ENCODE assay signal across 1 cellular context in genomic region chr13:51998723-51999471, GRCh38.
A peak's percentile ranks its signal among the peaks of the same experiment; 100 is the strongest.
TF ChIP-seq lines count a peak whose summit lies in the region.

No MANE protein-coding gene starts in this region.

TF ChIP-seq in HepG2, 621 proteins besides CTCF, POLR2A, EP300 and RAD21 (continued from another document):
- TF ChIP-seq CERS6 (CRISPR knock-in tag; IDR thresholded peaks at IDR 0.05) (no peak), ZNF263 (CRISPR knock-in tag; IDR thresholded peaks at IDR 0.05) (peak; percentile 73), ZNF547 (CRISPR knock-in tag; IDR thresholded peaks at IDR 0.05) (no peak), ZNF768 (CRISPR knock-in tag; IDR thresholded peaks at IDR 0.05) (peak; percentile 36; the same call in 1 of the 2 replicates), NR2C2 (CRISPR knock-in tag; IDR thresholded peaks at IDR 0.05; ENCODE audit: borderline replicate concordance) (no peak), ZNF281 (CRISPR knock-in tag; IDR thresholded peaks at IDR 0.05; ENCODE audit: borderline replicate concordance) (peak; percentile 60; the same call in 1 of the 2 replicates), ISL2 (CRISPR knock-in tag; IDR thresholded peaks at IDR 0.05) (peak; percentile 65), REXO4 (CRISPR knock-in tag; IDR thresholded peaks at IDR 0.05; ENCODE audit: borderline replicate concordance) (no peak), KDM5B (CRISPR knock-in tag; IDR thresholded peaks at IDR 0.05; ENCODE audit: borderline replicate concordance) (no peak), TP53 (CRISPR knock-in tag; conservative IDR thresholded peaks at IDR 0.05) (no peak), CBX1 (IDR thresholded peaks at IDR 0.05; ENCODE audit: low read depth) (no peak), MIER2 (CRISPR knock-in tag; IDR thresholded peaks at IDR 0.05) (no peak), ZNF577 (CRISPR knock-in tag; IDR thresholded peaks at IDR 0.05; ENCODE audit: borderline replicate concordance, low read depth) (no peak), NR1H2 (CRISPR knock-in tag; IDR thresholded peaks at IDR 0.05; ENCODE audit: borderline replicate concordance, low read depth) (no peak), NR2F6 (IDR thresholded peaks at IDR 0.05) (0 out of 2 replicates have a peak, but pooled peaks have one; percentile 9), NR2F6 (CRISPR knock-in tag; IDR thresholded peaks at IDR 0.05) (no peak; the same call in 1 of the 2 replicates), ZNF343 (CRISPR knock-in tag; IDR thresholded peaks at IDR 0.05) (0 out of 2 replicates have a peak, but pooled peaks have one; percentile 26), PATZ1 (CRISPR knock-in tag; IDR thresholded peaks at IDR 0.05) (0 out of 2 replicates have a peak, but pooled peaks have one; percentile 23), FOXA3 (CRISPR knock-in tag; IDR thresholded peaks at IDR 0.05) (no peak), ZNF644 (CRISPR knock-in tag; IDR thresholded peaks at IDR 0.05; ENCODE audit: low read depth) (0 out of 2 replicates have a peak, but pooled peaks have one; percentile 26), ZSCAN21 (CRISPR knock-in tag; IDR thresholded peaks at IDR 0.05; ENCODE audit: borderline replicate concordance) (0 out of 2 replicates have a peak, but pooled peaks have one; percentile 28), YY1 (IDR thresholded peaks at IDR 0.05; ENCODE audit: insufficient read depth, insufficient replicate concordance, low read depth, low read length) (no peak), SP4 (CRISPR knock-in tag; IDR thresholded peaks at IDR 0.05) (0 out of 2 replicates have a peak, but pooled peaks have one; percentile 32), ATF2 (CRISPR knock-in tag; IDR thresholded peaks at IDR 0.05) (0 out of 2 replicates have a peak, but pooled peaks have one; percentile 26), SIX4 (CRISPR knock-in tag; IDR thresholded peaks at IDR 0.05) (peak; percentile 96), HDAC2 (CRISPR knock-in tag; IDR thresholded peaks at IDR 0.05) (0 out of 2 replicates have a peak, but pooled peaks have one; percentile 28), ZNF331 (CRISPR knock-in tag; IDR thresholded peaks at IDR 0.05) (0 out of 2 replicates have a peak, but pooled peaks have one; percentile 33), DRAP1 (CRISPR knock-in tag; IDR thresholded peaks at IDR 0.05) (peak; percentile 65; the same call in 1 of the 2 replicates), ZNF326 (CRISPR knock-in tag; IDR thresholded peaks at IDR 0.05; ENCODE audit: borderline replicate concordance) (no peak), PHF8 (CRISPR knock-in tag; IDR thresholded peaks at IDR 0.05) (0 out of 2 replicates have a peak, but pooled peaks have one; percentile 25), SALL1 (CRISPR knock-in tag; IDR thresholded peaks at IDR 0.05) (peak; percentile 58; the same call in 1 of the 2 replicates), NKX3-1 (CRISPR knock-in tag; IDR thresholded peaks at IDR 0.05) (0 out of 2 replicates have a peak, but pooled peaks have one; percentile 44)
- TF ChIP-seq, protein P1, sequence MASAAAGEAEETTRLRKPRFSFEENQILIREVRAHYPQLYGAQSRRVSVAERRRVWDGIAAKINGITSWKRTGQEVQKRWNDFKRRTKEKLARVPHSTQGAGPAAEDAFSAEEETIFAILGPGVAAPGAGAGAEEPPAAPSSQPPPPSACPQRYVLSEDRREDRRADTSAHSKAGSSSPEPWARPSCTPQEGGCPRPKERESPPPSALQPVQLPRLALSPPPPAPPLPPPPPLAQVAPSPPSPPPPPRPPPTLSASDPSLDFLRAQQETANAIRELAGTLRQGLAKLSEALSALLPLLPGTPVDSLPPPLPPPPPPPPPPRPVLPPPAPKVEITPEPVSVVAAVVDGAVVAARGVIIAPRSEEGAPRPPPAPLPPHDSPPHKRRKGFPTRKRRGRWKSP (CRISPR knock-in tag; IDR thresholded peaks at IDR 0.05), result peak; percentile 36; the same call in 1 of the 2 replicates
- TF ChIP-seq, protein P2, sequence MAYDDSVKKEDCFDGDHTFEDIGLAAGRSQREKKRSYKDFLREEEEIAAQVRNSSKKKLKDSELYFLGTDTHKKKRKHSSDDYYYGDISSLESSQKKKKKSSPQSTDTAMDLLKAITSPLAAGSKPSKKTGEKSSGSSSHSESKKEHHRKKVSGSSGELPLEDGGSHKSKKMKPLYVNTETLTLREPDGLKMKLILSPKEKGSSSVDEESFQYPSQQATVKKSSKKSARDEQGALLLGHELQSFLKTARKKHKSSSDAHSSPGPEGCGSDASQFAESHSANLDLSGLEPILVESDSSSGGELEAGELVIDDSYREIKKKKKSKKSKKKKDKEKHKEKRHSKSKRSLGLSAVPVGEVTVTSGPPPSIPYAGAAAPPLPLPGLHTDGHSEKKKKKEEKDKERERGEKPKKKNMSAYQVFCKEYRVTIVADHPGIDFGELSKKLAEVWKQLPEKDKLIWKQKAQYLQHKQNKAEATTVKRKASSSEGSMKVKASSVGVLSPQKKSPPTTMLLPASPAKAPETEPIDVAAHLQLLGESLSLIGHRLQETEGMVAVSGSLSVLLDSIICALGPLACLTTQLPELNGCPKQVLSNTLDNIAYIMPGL (CRISPR knock-in tag; IDR thresholded peaks at IDR 0.05; ENCODE audit: borderline replicate concordance in 1 of 2, low read depth in 1 of 2), result peak in 1 of 2 experiments; percentile 14; a peak in 1 of 4 replicates
- TF ChIP-seq, protein P3, sequence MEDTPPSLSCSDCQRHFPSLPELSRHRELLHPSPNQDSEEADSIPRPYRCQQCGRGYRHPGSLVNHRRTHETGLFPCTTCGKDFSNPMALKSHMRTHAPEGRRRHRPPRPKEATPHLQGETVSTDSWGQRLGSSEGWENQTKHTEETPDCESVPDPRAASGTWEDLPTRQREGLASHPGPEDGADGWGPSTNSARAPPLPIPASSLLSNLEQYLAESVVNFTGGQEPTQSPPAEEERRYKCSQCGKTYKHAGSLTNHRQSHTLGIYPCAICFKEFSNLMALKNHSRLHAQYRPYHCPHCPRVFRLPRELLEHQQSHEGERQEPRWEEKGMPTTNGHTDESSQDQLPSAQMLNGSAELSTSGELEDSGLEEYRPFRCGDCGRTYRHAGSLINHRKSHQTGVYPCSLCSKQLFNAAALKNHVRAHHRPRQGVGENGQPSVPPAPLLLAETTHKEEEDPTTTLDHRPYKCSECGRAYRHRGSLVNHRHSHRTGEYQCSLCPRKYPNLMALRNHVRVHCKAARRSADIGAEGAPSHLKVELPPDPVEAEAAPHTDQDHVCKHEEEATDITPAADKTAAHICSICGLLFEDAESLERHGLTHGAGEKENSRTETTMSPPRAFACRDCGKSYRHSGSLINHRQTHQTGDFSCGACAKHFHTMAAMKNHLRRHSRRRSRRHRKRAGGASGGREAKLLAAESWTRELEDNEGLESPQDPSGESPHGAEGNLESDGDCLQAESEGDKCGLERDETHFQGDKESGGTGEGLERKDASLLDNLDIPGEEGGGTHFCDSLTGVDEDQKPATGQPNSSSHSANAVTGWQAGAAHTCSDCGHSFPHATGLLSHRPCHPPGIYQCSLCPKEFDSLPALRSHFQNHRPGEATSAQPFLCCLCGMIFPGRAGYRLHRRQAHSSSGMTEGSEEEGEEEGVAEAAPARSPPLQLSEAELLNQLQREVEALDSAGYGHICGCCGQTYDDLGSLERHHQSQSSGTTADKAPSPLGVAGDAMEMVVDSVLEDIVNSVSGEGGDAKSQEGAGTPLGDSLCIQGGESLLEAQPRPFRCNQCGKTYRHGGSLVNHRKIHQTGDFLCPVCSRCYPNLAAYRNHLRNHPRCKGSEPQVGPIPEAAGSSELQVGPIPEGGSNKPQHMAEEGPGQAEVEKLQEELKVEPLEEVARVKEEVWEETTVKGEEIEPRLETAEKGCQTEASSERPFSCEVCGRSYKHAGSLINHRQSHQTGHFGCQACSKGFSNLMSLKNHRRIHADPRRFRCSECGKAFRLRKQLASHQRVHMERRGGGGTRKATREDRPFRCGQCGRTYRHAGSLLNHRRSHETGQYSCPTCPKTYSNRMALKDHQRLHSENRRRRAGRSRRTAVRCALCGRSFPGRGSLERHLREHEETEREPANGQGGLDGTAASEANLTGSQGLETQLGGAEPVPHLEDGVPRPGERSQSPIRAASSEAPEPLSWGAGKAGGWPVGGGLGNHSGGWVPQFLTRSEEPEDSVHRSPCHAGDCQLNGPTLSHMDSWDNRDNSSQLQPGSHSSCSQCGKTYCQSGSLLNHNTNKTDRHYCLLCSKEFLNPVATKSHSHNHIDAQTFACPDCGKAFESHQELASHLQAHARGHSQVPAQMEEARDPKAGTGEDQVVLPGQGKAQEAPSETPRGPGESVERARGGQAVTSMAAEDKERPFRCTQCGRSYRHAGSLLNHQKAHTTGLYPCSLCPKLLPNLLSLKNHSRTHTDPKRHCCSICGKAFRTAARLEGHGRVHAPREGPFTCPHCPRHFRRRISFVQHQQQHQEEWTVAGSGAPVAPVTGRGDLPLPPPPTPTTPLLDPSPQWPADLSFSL (CRISPR knock-in tag; IDR thresholded peaks at IDR 0.05), result no peak
- TF ChIP-seq, protein P4, sequence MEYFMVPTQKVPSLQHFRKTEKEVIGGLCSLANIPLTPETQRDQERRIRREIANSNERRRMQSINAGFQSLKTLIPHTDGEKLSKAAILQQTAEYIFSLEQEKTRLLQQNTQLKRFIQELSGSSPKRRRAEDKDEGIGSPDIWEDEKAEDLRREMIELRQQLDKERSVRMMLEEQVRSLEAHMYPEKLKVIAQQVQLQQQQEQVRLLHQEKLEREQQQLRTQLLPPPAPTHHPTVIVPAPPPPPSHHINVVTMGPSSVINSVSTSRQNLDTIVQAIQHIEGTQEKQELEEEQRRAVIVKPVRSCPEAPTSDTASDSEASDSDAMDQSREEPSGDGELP (IDR thresholded peaks at IDR 0.05; ENCODE audit: borderline replicate concordance, low read depth), result 0 out of 2 replicates have a peak, but pooled peaks have one; percentile 8
TF ChIP-seq in HepG2: peak in this region for 56.
